In the genomic region with DNA sequence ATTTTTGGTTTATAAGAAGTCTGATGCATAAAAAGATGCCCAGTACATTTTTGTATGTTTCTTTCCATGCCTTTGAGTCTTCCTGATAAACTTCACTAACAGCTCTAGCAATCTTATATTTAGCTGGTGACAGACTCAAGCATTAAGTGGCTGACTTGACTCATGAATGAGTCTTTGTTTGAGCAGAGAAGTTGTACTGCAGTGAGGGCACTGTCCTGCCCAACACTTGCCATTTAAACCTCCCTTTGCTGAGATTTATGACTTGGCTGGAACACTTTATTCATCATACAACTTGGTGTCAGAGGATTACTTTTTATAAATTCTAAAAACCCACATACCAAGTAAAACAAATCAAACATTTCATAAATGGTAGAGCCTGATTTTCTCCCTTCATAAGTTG, we compare ENCODE assay signal across 18 cellular contexts. TPM values are rescaled to one million over a fixed set of nuclear protein-coding genes. Genes with fewer than 3 reads are reported as not detected.
DNase-seq lines count a peak whose midpoint lies in the region; ATAC-seq and TF ChIP-seq lines count a peak whose summit lies in the region.
"Had no signal": no experiment of that assay in that cellular context is flagged by ENCODE, and none has a peak within 500 bp of the region (broad histone marks: within the 10 kb centered on the region; RNA-seq: fewer than 3 reads in every experiment).

No MANE protein-coding gene starts in this region.

- H3K4me3 ChIP-seq in RWPE2 (ENCODE audit: severe bottlenecking) (no peak overlapping the region), smooth muscle cell (no peak overlapping the region), left ventricle myocardium inferior (no peak overlapping the region)
- H3K4me3 ChIP-seq: colonic mucosa, tibial nerve had no signal

- intact Hi-C loops in left ventricle myocardium inferior (cut with micrococcal nuclease) = no loop called here

- H3K9ac ChIP-seq in smooth muscle cell (ENCODE audit: low read depth) = no peak overlapping the region

- peak overlapping the region; percentile 11 for H2AFZ ChIP-seq in smooth muscle cell (ENCODE audit: low read depth)

- H3K27me3 ChIP-seq in RWPE2 (ENCODE audit: insufficient read depth, poor library complexity, severe bottlenecking) (no peaks in the 10 kb centered on the region), smooth muscle cell (ENCODE audit: low read depth) (no peaks in the 10 kb centered on the region), left ventricle myocardium inferior (ENCODE audit: low read depth) (no peaks in the 10 kb centered on the region)
- H3K27me3 ChIP-seq: colonic mucosa, tibial nerve had no signal

- no peak overlapping the region for H3K27ac ChIP-seq in RWPE2 (ENCODE audit: poor library complexity, severe bottlenecking)
- peak overlapping the region; percentile 40 for H3K27ac ChIP-seq in smooth muscle cell (ENCODE audit: low read depth)
- H3K27ac ChIP-seq in left ventricle myocardium inferior (replicated peaks) = no peak overlapping the region
- H3K27ac ChIP-seq: colonic mucosa had no signal

- H3K79me2 ChIP-seq in smooth muscle cell (ENCODE audit: low read depth) = no peaks in the 10 kb centered on the region

- peak; percentile 67 for DNase-seq in HT1080 (ENCODE audit: low read depth)
- no peak for DNase-seq in RWPE2 (ENCODE audit: low spot score)
- peak; percentile 81 for DNase-seq in foreskin melanocyte
- DNase-seq in smooth muscle cell (lab: John Stamatoyannopoulos, UW; ENCODE audit: unreplicated experiment) = no peak
- no peak for DNase-seq in left ventricle myocardium inferior
- DNase-seq in HuH-7.5 (ENCODE audit: low spot score) = no peak
- no peak for DNase-seq in AML-193 (lab: John Stamatoyannopoulos, UW)
- DNase-seq: activated CD4-positive, alpha-beta T cell treated with anti-CD3 and anti-CD28 coated beads, Interleukin-2, amount 50 U/mL, for 1 hour; activated effector memory CD4-positive, alpha-beta T cell treated with Interleukin-2 at 50 U/mL for 16 hours; colonic mucosa; hippocampal formation; islet precursor cell; natural killer cell; NCI-H1417 treated with DMSO at 0.1 percent for 48 hours; NCI-H524; stimulated activated CD4-positive, alpha-beta T cell treated with anti-CD3 and anti-CD28 coated beads, Interleukin-1b, Interleukin-23, amount 100 ng/mL, for 48 hours; stimulated activated naive B cell treated with anti-CD40 and anti-IgM and Interleukin-4, amounts not matched to agents 10 μg/mL and 1 μg/mL and 100 μg/mL, for 72 hours had no signal

- H3K36me3 ChIP-seq in RWPE2 (ENCODE audit: low read depth) (no peaks in the 10 kb centered on the region), smooth muscle cell (ENCODE audit: low read depth) (no peaks in the 10 kb centered on the region), left ventricle myocardium inferior (no peaks in the 10 kb centered on the region)
- H3K36me3 ChIP-seq: colonic mucosa, tibial nerve had no signal

- no peaks in the 10 kb centered on the region for H3K9me3 ChIP-seq in RWPE2 (ENCODE audit: severe bottlenecking)
- H3K9me3 ChIP-seq in smooth muscle cell (replicated peaks; ENCODE audit: low read depth) = no peaks in the 10 kb centered on the region
- H3K9me3 ChIP-seq in left ventricle myocardium inferior (replicated peaks) = no peaks in the 10 kb centered on the region
- H3K9me3 ChIP-seq: colonic mucosa, tibial nerve had no signal

- ATAC-seq in RWPE2 (ENCODE audit: low read depth) = peak; percentile 59; the same call in 2 of the 3 replicates
- ATAC-seq: natural killer cell; stimulated activated naive B cell treated with anti-CD40 and anti-IgM and Interleukin-4, amounts not matched to agents 10 μg/mL and 1 μg/mL and 100 μg/mL, for 72 hours had no signal

- H3K4me1 ChIP-seq in RWPE2 (ENCODE audit: insufficient read depth, poor library complexity, severe bottlenecking) (no peaks in the 10 kb centered on the region), smooth muscle cell (ENCODE audit: low read depth) (no peaks in the 10 kb centered on the region), left ventricle myocardium inferior (no peaks in the 10 kb centered on the region)
- H3K4me1 ChIP-seq: colonic mucosa had no signal

- H3F3A ChIP-seq in smooth muscle cell (ENCODE audit: low read depth) = no peaks in the 10 kb centered on the region

- H3K4me2 ChIP-seq in smooth muscle cell = no peak overlapping the region

- TF ChIP-seq CTCF in RWPE2 (IDR thresholded peaks at IDR 0.05; ENCODE audit: poor library complexity, severe bottlenecking) (no peak), smooth muscle cell (IDR thresholded peaks at IDR 0.05; ENCODE audit: borderline replicate concordance, insufficient read depth, poor library complexity, severe bottlenecking) (no peak), left ventricle myocardium inferior (IDR thresholded peaks at IDR 0.05; ENCODE audit: borderline replicate concordance) (no peak)

- no peaks in the 10 kb centered on the region for H4K20me1 ChIP-seq in smooth muscle cell (ENCODE audit: low read depth)

RNA-seq across cellular contexts. Expression of a gene that starts 14.6 kb away (rescaled TPM):
- 17.0 and 17.8 TPM in 2 replicates for total RNA-seq in HT1080 (2014; rRNA removed; shearing (Covaris generic))
- 11.7 and 15.6 TPM in 2 replicates for polyA plus RNA-seq in HT1080 (2015; cell fraction: cytosol; rRNA removed)
- 18.1 and 24.1 TPM in 2 replicates for polyA plus RNA-seq in HT1080 (2015; cell fraction: nucleus; rRNA removed)
- total RNA-seq in smooth muscle cell = 57.5 and 61.1 TPM in 2 replicates
- polyA plus RNA-seq in smooth muscle cell = 12.9 and 20.5 TPM in 2 replicates
- 34.1 TPM for total RNA-seq in left ventricle myocardium inferior

RNA-seq across cellular contexts. Expression of a gene that starts 54.4 kb away (rescaled TPM):
- 12.6 and 13.8 TPM in 2 replicates for total RNA-seq in HT1080 (2014; rRNA removed; shearing (Covaris generic))
- 18.5 and 18.6 TPM in 2 replicates for polyA plus RNA-seq in HT1080 (2015; cell fraction: cytosol; rRNA removed)
- polyA plus RNA-seq in HT1080 (2015; cell fraction: nucleus; rRNA removed) = 14.5 and 17.4 TPM in 2 replicates
- total RNA-seq in smooth muscle cell (21.8 and 22.5 TPM in 2 replicates), left ventricle myocardium inferior (11.9 TPM)
- 7.7 and 12.4 TPM in 2 replicates for polyA plus RNA-seq in smooth muscle cell

Comparison
In these comparisons a context has a peak if more than half of its experiments do, and no peak if none do; other contexts are left out.
1. DNase-seq: peak in HT1080 (single experiment) and foreskin melanocyte (single experiment); none in RWPE2 (single experiment), smooth muscle cell (single experiment), left ventricle myocardium inferior (single experiment), HuH-7.5 (single experiment) and AML-193 (0 of 2).